Comparison of ENCODE assay signal across 21 cellular contexts in the genomic region with DNA sequence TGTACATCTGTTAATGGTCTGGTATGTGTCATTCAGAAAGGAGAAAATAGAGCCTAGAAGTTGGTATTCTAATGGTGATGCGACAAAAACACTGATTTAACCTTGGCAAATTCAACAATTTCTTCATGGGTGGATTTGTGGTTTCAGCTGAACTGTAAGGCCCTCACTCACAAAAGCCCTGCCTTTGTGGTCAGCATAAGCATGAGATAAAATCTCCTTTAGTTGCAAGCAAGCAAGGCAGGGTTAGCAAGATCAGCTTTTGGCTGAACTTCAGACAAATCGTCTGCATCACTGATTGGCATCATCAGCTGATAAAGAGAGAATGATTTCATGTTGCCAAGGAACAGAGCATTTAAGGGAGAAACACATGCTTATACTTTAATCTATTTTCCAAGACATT.
DNase-seq lines count a peak whose midpoint lies in the region; ATAC-seq, FAIRE-seq and TF ChIP-seq lines count a peak whose summit lies in the region.
"Had no signal": no experiment of that assay in that cellular context is flagged by ENCODE, and none has a peak within 500 bp of the region (broad histone marks: within the 10 kb centered on the region; RNA-seq: fewer than 3 reads in every experiment).

No MANE protein-coding gene starts in this region.

- H3K9me3 Mint-ChIP-seq in astrocyte (ENCODE audit: unreplicated experiment) (peaks cover 3% of the 10 kb centered on the region), mesothelial cell of epicardium (peaks cover 17% of the 10 kb centered on the region)

- H2AFZ ChIP-seq in astrocyte (ENCODE audit: low read depth, low read length), result no peak overlapping the region

- peaks cover 4% of the 10 kb centered on the region for H3K4me1 Mint-ChIP-seq in astrocyte (ENCODE audit: low read depth, unreplicated experiment)
- H3K4me1 Mint-ChIP-seq in mesothelial cell of epicardium, result peaks cover 22% of the 10 kb centered on the region
- H3K4me1 Mint-ChIP-seq: CD4-positive, alpha-beta memory T cell; stimulated activated memory B cell treated with anti-CD40 and anti-IgM and Interleukin-4, amounts not matched to agents 10 μg/mL and 1 μg/mL and 100 μg/mL, for 72 hours had no signal

- H3K9me3 ChIP-seq in astrocyte (ENCODE audit: insufficient read depth, low read depth, low read length), result no peaks in the 10 kb centered on the region
- H3K9me3 ChIP-seq: adrenal gland, neutrophil, Peyer's patch had no signal

- no peaks in the 10 kb centered on the region for H3K27me3 ChIP-seq in astrocyte (ENCODE audit: insufficient read depth, low read length)
- H3K27me3 ChIP-seq: adrenal gland, neutrophil, Peyer's patch had no signal

- no peak overlapping the region for H3K9ac ChIP-seq in astrocyte (ENCODE audit: low read length)

- H3K4me3 Mint-ChIP-seq in astrocyte (ENCODE audit: unreplicated experiment) (no peak overlapping the region), mesothelial cell of epicardium (no peak overlapping the region)
- H3K4me3 Mint-ChIP-seq: CD4-positive, alpha-beta memory T cell; stimulated activated memory B cell treated with anti-CD40 and anti-IgM and Interleukin-4, amounts not matched to agents 10 μg/mL and 1 μg/mL and 100 μg/mL, for 72 hours had no signal

- no peak overlapping the region for H3K4me2 ChIP-seq in astrocyte (ENCODE audit: low read length)

- no peak overlapping the region for H3K4me3 ChIP-seq in NB4 (ENCODE audit: low read depth, low read length)
- no peak overlapping the region for H3K4me3 ChIP-seq in astrocyte (ENCODE audit: insufficient read depth, low read depth, low read length)
- H3K4me3 ChIP-seq: adrenal gland, K562, Peyer's patch had no signal

- peak; percentile 78 for DNase-seq in GF-D8 (lab: John Stamatoyannopoulos, UW)
- DNase-seq in NB4 (ENCODE audit: low read depth), result peak; percentile 61
- peak; percentile 68 for DNase-seq in astrocyte (ENCODE audit: low read depth)
- no peak for DNase-seq in mesothelial cell of epicardium (ENCODE audit: low spot score in 2 of 2, unreplicated experiment in 2 of 2)
- DNase-seq in UCSD-AML1 (lab: John Stamatoyannopoulos, UW; ENCODE audit: unreplicated experiment), result no peak
- DNase-seq in activated T-cell treated with anti-CD3 and anti-CD28 coated beads, Interleukin-2, amount 50 U/mL, for 1 hour, result no peak
- DNase-seq: activated CD4-positive, alpha-beta T cell treated with anti-CD3 and anti-CD28 coated beads for 48 hours; activated effector memory CD4-positive, alpha-beta T cell treated with anti-CD3 and anti-CD28 coated beads, Interleukin-2, amount 50 U/mL, for 16 hours; CD4-positive, alpha-beta memory T cell; central memory CD4-positive, alpha-beta T cell; effector CD4-positive, alpha-beta T cell; NCI-H748 treated with DMSO at 0.1 percent for 48 hours; Peyer's patch; right cardiac atrium; SW 1271 had no signal

- H3K27ac Mint-ChIP-seq in astrocyte (ENCODE audit: unreplicated experiment), result peak overlapping the region; percentile 60
- peak overlapping the region; percentile 78 for H3K27ac Mint-ChIP-seq in mesothelial cell of epicardium
- H3K27ac Mint-ChIP-seq: CD4-positive, alpha-beta memory T cell; stimulated activated memory B cell treated with anti-CD40 and anti-IgM and Interleukin-4, amounts not matched to agents 10 μg/mL and 1 μg/mL and 100 μg/mL, for 72 hours had no signal

- ATAC-seq in esophagus mucosa (no peak), GM21529 (IDR thresholded peaks at IDR 0.05; ENCODE audit: unreplicated experiment) (no peak)
- ATAC-seq: K562; right cardiac atrium; stimulated activated memory B cell treated with anti-CD40 and anti-IgM and Interleukin-4, amounts not matched to agents 10 μg/mL and 1 μg/mL and 100 μg/mL, for 72 hours had no signal

- no peak overlapping the region for H3K27ac ChIP-seq in astrocyte (ENCODE audit: low read depth, low read length)
- H3K27ac ChIP-seq: adrenal gland, neutrophil, Peyer's patch had no signal

- no peaks in the 10 kb centered on the region for H3K27me3 Mint-ChIP-seq in astrocyte (ENCODE audit: low read depth, unreplicated experiment)
- H3K27me3 Mint-ChIP-seq in mesothelial cell of epicardium (ENCODE audit: low read depth), result no peaks in the 10 kb centered on the region
- H3K27me3 Mint-ChIP-seq: CD4-positive, alpha-beta memory T cell; stimulated activated memory B cell treated with anti-CD40 and anti-IgM and Interleukin-4, amounts not matched to agents 10 μg/mL and 1 μg/mL and 100 μg/mL, for 72 hours had no signal

- H3K36me3 ChIP-seq in astrocyte (ENCODE audit: insufficient read depth, low read length), result no peaks in the 10 kb centered on the region
- H3K36me3 ChIP-seq: adrenal gland, neutrophil, Peyer's patch had no signal

- no peaks in the 10 kb centered on the region for H4K20me1 ChIP-seq in astrocyte (ENCODE audit: insufficient read depth, low read length)

- no peaks in the 10 kb centered on the region for H3K4me1 ChIP-seq in astrocyte (ENCODE audit: insufficient read depth, low read length)
- H3K4me1 ChIP-seq: adrenal gland, Peyer's patch had no signal

- H3K79me2 ChIP-seq in astrocyte (ENCODE audit: insufficient read depth, low read length), result no peaks in the 10 kb centered on the region

- TF ChIP-seq POLR2A in NB4 (IDR thresholded peaks at IDR 0.05; ENCODE audit: extremely low read depth, insufficient read length), result no peak

- FAIRE-seq in astrocyte (lab: Jason Lieb, UNC), result no peak
- FAIRE-seq: K562 had no signal

- H3K36me3 Mint-ChIP-seq in astrocyte (ENCODE audit: low read depth, unreplicated experiment), result no peaks in the 10 kb centered on the region
- peaks cover 2% of the 10 kb centered on the region for H3K36me3 Mint-ChIP-seq in mesothelial cell of epicardium
- H3K36me3 Mint-ChIP-seq: CD4-positive, alpha-beta memory T cell; stimulated activated memory B cell treated with anti-CD40 and anti-IgM and Interleukin-4, amounts not matched to agents 10 μg/mL and 1 μg/mL and 100 μg/mL, for 72 hours had no signal

- TF ChIP-seq CTCF in NB4 (IDR thresholded peaks at IDR 0.05; ENCODE audit: low read depth, low read length) (no peak), astrocyte (IDR thresholded peaks at IDR 0.05; ENCODE audit: insufficient read depth, low read depth, low read length) (no peak), mesothelial cell of epicardium (IDR thresholded peaks at IDR 0.05; ENCODE audit: unreplicated experiment) (no peak)

Comparison
In these comparisons a context has a peak if more than half of its experiments do, and no peak if none do; other contexts are left out.
1. DNase-seq: peak in GF-D8 (single experiment), NB4 (single experiment) and astrocyte (single experiment); none in mesothelial cell of epicardium (0 of 2), UCSD-AML1 (single experiment) and activated T-cell treated with anti-CD3 and anti-CD28 coated beads, Interleukin-2, amount 50 U/mL, for 1 hour (single experiment).